Comparison of ENCODE assay signal across 8 cellular contexts in the genomic region with DNA sequence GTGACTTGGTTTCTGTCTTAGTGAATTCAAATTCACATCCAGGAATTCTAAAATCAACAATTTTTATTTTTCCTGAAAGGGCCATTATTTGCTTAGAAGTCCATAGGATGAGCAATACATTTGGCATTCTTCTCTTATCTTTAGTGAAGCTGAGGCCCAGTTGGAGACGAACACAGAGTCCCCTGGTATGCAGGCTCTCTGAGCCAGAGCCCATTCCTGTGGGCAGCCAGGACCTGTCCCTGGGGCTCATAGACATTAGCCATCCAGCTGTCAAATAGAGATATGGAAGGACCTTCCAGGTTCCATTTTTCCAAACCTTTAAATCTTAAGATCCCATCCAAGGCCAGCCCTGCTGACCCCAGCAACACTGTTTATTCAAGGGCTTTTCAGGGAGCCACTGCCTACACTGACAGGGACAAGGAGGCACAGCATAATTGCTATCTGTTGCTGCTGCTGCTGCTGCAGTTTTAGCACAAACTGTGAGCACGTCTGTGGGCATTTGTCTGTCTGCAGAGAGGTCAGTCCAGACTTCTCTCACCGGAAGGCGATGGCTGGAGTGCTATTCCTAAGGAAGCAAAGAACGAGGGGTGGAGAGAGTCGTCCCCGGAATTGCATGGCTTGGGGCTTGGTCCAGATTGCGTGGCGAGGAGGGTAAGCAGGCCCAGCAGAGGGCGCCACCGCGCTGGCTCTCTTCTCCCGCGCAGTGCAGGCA.
A peak's percentile ranks its signal among the peaks of the same experiment; 100 is the strongest.
DNase-seq lines count a peak whose midpoint lies in the region; ATAC-seq and TF ChIP-seq lines count a peak whose summit lies in the region.

No MANE protein-coding gene starts in this region.

- no peak for TF ChIP-seq POLR2A in body of pancreas (IDR thresholded peaks at IDR 0.05)

- WGBS in body of pancreas, 2 donors, result 2% methylated on average over 12 to 14 of the region's 14 CpGs

- ATAC-seq in HG03354 (IDR thresholded peaks at IDR 0.05; ENCODE audit: poor library complexity, severe bottlenecking, unreplicated experiment) (peak; percentile 91), body of pancreas (peak; percentile 68), HG03135 (IDR thresholded peaks at IDR 0.05; ENCODE audit: unreplicated experiment) (no peak)

- H3K27me3 ChIP-seq in NT2/D1 (ENCODE audit: insufficient read depth, insufficient read length), result no peaks in the 10 kb centered on the region
- no peaks in the 10 kb centered on the region for H3K27me3 ChIP-seq in body of pancreas

- TF ChIP-seq CTCF in AG04449 (IDR thresholded peaks at IDR 0.05; ENCODE audit: insufficient read depth, low read length, missing control alignments) (peak; percentile 98), GM12875 (IDR thresholded peaks at IDR 0.05; ENCODE audit: borderline replicate concordance, insufficient read depth, low read depth, low read length) (peak; percentile 86), body of pancreas (IDR thresholded peaks at IDR 0.05) (peak; percentile 43 to 57 (median 52))

- H3K36me3 ChIP-seq in NT2/D1 (ENCODE audit: insufficient read depth, insufficient read length, low read length) (no peaks in the 10 kb centered on the region), body of pancreas (replicated peaks in 1 of 2; ENCODE audit: insufficient read depth in 1 of 2, low read depth in 2 of 2) (no peaks in the 10 kb centered on the region)

- intact Hi-C loops in body of pancreas (cut with DNase I), result no loop called here

- POLR2A ChIA-PET in AG04449 (lab: Yijun Ruan, JAX), result interaction anchor here (1.0 to 1.7 kb wide), 3 partner anchors 53 to 330 kb away, joined by 3 to 4 read pairs (median 4); no protein-coding TSS in a partner anchor

- CTCF ChIA-PET in AG04449 (lab: Yijun Ruan, JAX), result interaction anchor here (0.9 to 1.4 kb wide), 6 partner anchors 42 to 355 kb away, joined by 3 to 4 read pairs (median 4); no protein-coding TSS in a partner anchor

- H3K4me1 ChIP-seq in NT2/D1 (ENCODE audit: insufficient read depth, insufficient read length) (no peaks in the 10 kb centered on the region), body of pancreas (no peaks in the 10 kb centered on the region)

- peak overlapping the region; percentile 59 for H3K9ac ChIP-seq in NT2/D1 (ENCODE audit: insufficient read length, low read depth)

- DNase-seq in AG04449 (ENCODE audit: low read depth, low spot score), result no peak
- DNase-seq in NT2/D1 (ENCODE audit: low read depth, low spot score), result peak; percentile 77
- DNase-seq in body of pancreas, result peak; percentile 53 to 69 (median 58)
- peak; percentile 97 for DNase-seq in islet precursor cell
- peak; percentile 7 to 24 for DNase-seq in stimulated activated CD4-positive, alpha-beta T cell treated with anti-CD3 and anti-CD28 coated beads, Interleukin-2, amount 100 ng/mL, for 48 hours

- peaks cover 9% of the 10 kb centered on the region for H3K9me3 ChIP-seq in NT2/D1 (ENCODE audit: insufficient read depth, low read length)
- H3K9me3 ChIP-seq in body of pancreas, result no peaks in the 10 kb centered on the region

- peak overlapping the region; percentile 23 for H3K4me3 ChIP-seq in AG04449 (ENCODE audit: low read depth, low read length)
- H3K4me3 ChIP-seq in GM12875 (ENCODE audit: low read depth, low read length), result no peak overlapping the region
- no peak overlapping the region for H3K4me3 ChIP-seq in NT2/D1 (ENCODE audit: insufficient read length, low read depth)
- H3K4me3 ChIP-seq in body of pancreas, result no peak overlapping the region

- no peak overlapping the region for H3K27ac ChIP-seq in body of pancreas
